Comparison of ENCODE assay signal across 12 cellular contexts in genomic region chr4:41178372-41179085, GRCh38. TPM values are rescaled to one million over a fixed set of nuclear protein-coding genes. Genes with fewer than 3 reads are reported as not detected.
A peak's percentile ranks its signal among the peaks of the same experiment; 100 is the strongest.
DNase-seq lines count a peak whose midpoint lies in the region; ATAC-seq, FAIRE-seq and TF ChIP-seq lines count a peak whose summit lies in the region.
"Had no signal": no experiment of that assay in that cellular context is flagged by ENCODE, and none has a peak within 500 bp of the region (broad histone marks: within the 10 kb centered on the region; RNA-seq: fewer than 3 reads in every experiment).

No MANE protein-coding gene starts in this region.

- H3K4me1 ChIP-seq in Caco-2 (peaks cover 65% of the 10 kb centered on the region), SK-N-SH (ENCODE audit: control insufficient read depth in 1 of 2, insufficient read depth in 2 of 2, low read depth in 1 of 2, low read length in 1 of 2) (peaks cover 19 to 21% of the 10 kb centered on the region in 2 experiments), pancreas (peaks cover 23 to 30% (median 23%) of the 10 kb centered on the region in 3 donors)

- H3K27ac Mint-ChIP-seq in Caco-2 (ENCODE audit: unreplicated experiment), result peak overlapping the region; percentile 59
- H3K27ac Mint-ChIP-seq in effector memory CD8-positive, alpha-beta T cell, result no peak overlapping the region
- H3K27ac Mint-ChIP-seq: CD4-positive, alpha-beta memory T cell had no signal

- no peaks in the 10 kb centered on the region for H3K27me3 Mint-ChIP-seq in Caco-2 (ENCODE audit: insufficient read depth, unreplicated experiment)
- peaks cover 0 to 7% of the 10 kb centered on the region in 2 donors for H3K27me3 Mint-ChIP-seq in effector memory CD8-positive, alpha-beta T cell

- CTCF ChIA-PET in Caco-2 (lab: Charles Lee), result no interaction called here
- CTCF ChIA-PET in SK-N-SH (lab: Yijun Ruan, JAX), result no interaction called here

- peak overlapping the region; percentile 45; the same call in 1 of the 2 replicates for H3K4me2 ChIP-seq in SK-N-SH

- H3K9me3 ChIP-seq in Caco-2, result no peaks in the 10 kb centered on the region; the same call in 1 of the 2 replicates
- no peaks in the 10 kb centered on the region for H3K9me3 ChIP-seq in SK-N-SH
- H3K9me3 ChIP-seq in pancreas, result no peaks in the 10 kb centered on the region

- 75% methylated on average over 4 of the region's 4 CpGs for WGBS in SK-N-SH (ENCODE audit: low lambda C conversion rate)
- 35 to 36% methylated on average over 4 of the region's 4 CpGs for WGBS in pancreas, 2 donors

- intact Hi-C loops in Caco-2 (cut with micrococcal nuclease; ENCODE audit: unreplicated experiment) (no loop called here), pancreas (cut with DNase I) (no loop called here)

- H3K79me2 ChIP-seq in SK-N-SH (ENCODE audit: insufficient read depth), result peaks cover 92% of the 10 kb centered on the region

- peaks cover 24% of the 10 kb centered on the region for H3K36me3 Mint-ChIP-seq in Caco-2 (ENCODE audit: insufficient read depth, unreplicated experiment)
- H3K36me3 Mint-ChIP-seq in effector memory CD8-positive, alpha-beta T cell (ENCODE audit: insufficient read depth), result no peaks in the 10 kb centered on the region
- H3K36me3 Mint-ChIP-seq: CD4-positive, alpha-beta memory T cell had no signal

- H3K4me3 Mint-ChIP-seq in Caco-2 (ENCODE audit: unreplicated experiment), result no peak overlapping the region
- H3K4me3 Mint-ChIP-seq in effector memory CD8-positive, alpha-beta T cell, result no peak overlapping the region
- H3K4me3 Mint-ChIP-seq: CD4-positive, alpha-beta memory T cell had no signal

- H4K20me1 ChIP-seq in SK-N-SH (ENCODE audit: insufficient read depth), result no peaks in the 10 kb centered on the region

- TF ChIP-seq CTCF in Caco-2 (IDR thresholded peaks at IDR 0.05; ENCODE audit: insufficient read depth in 1 of 2, low read depth in 1 of 2, low read length in 1 of 2, severe bottlenecking in 1 of 2, unreplicated experiment in 1 of 2), result no peak
- TF ChIP-seq CTCF in SK-N-SH (IDR thresholded peaks at IDR 0.05), result no peak
- no peak for TF ChIP-seq CTCF in fibroblast of the aortic adventitia (IDR thresholded peaks at IDR 0.05; ENCODE audit: insufficient read depth, low read length)
- TF ChIP-seq CTCF in pancreas (IDR thresholded peaks at IDR 0.05), result no peak

- ATAC-seq in pancreas (peak in 3 of 4 donors; percentile 49 to 78 (median 63)), GM21526 (IDR thresholded peaks at IDR 0.05; ENCODE audit: low FRiP score, unreplicated experiment) (no peak), HG03565 (IDR thresholded peaks at IDR 0.05; ENCODE audit: unreplicated experiment) (no peak)
- ATAC-seq in effector memory CD8-positive, alpha-beta T cell (replicated peaks), result no peak
- ATAC-seq: stimulated activated naive CD8-positive, alpha-beta T cell treated with anti-CD3 and anti-CD28 coated beads, Interleukin-15, Interleukin-2, amounts not matched to agents 100 U/mL and 50 U/mL, for 24 hours had no signal

- POLR2A ChIA-PET in Caco-2 (lab: Charles Lee), result no interaction called here
- POLR2A ChIA-PET in SK-N-SH (lab: Yijun Ruan, JAX), result no interaction called here

- no peak for DNase-seq in Caco-2
- DNase-seq in SK-N-SH, result no peak
- DNase-seq in fibroblast of the aortic adventitia (ENCODE audit: low read depth), result peak; percentile 98
- no peak for DNase-seq in pancreas
- DNase-seq in effector memory CD8-positive, alpha-beta T cell, result no peak
- no peak for DNase-seq in middle frontal gyrus (ENCODE audit: extremely low spot score, low spot score)
- DNase-seq: CD4-positive, alpha-beta memory T cell; NCI-H2029; stimulated activated naive CD8-positive, alpha-beta T cell treated with anti-CD3 and anti-CD28 coated beads, Interleukin-15, Interleukin-2, amounts not matched to agents 100 U/mL and 50 U/mL, for 24 hours had no signal

- BruUV-seq in Caco-2 (replicated peaks; lab: Mats Ljungman, UMichigan), result no TSS peak

- no peak for TF ChIP-seq RAD21 in SK-N-SH (IDR thresholded peaks at IDR 0.05; ENCODE audit: low read length)

- H3K27ac ChIP-seq in SK-N-SH (ENCODE audit: low read depth in 2 of 2, low read length in 1 of 2) (peak overlapping the region; percentile 87 to 90), pancreas (no peak overlapping the region)

- H3K9me3 Mint-ChIP-seq in Caco-2 (ENCODE audit: unreplicated experiment), result no peaks in the 10 kb centered on the region
- no peaks in the 10 kb centered on the region for H3K9me3 Mint-ChIP-seq in effector memory CD8-positive, alpha-beta T cell

- FAIRE-seq in pancreas (lab: Jason Lieb, UNC), result no peak
- FAIRE-seq: colon had no signal

- H3K4me1 Mint-ChIP-seq in Caco-2 (ENCODE audit: low read depth, unreplicated experiment), result peaks cover 30% of the 10 kb centered on the region
- no peaks in the 10 kb centered on the region for H3K4me1 Mint-ChIP-seq in effector memory CD8-positive, alpha-beta T cell (ENCODE audit: low read depth in 2 of 2)
- H3K4me1 Mint-ChIP-seq: CD4-positive, alpha-beta memory T cell had no signal

- H3K9ac ChIP-seq in SK-N-SH, result peak overlapping the region; percentile 59; the same call in 1 of the 2 replicates

- peak in 1 of 2 experiments; percentile 84; a peak in 2 of 4 replicates for TF ChIP-seq EP300 in SK-N-SH (IDR thresholded peaks at IDR 0.05; ENCODE audit: borderline replicate concordance in 1 of 2, low read depth in 1 of 2, low read length in 1 of 2)

- H3K4me3 ChIP-seq in Caco-2 (ENCODE audit: low read depth, low read length) (no peak overlapping the region), SK-N-SH (ENCODE audit: low read depth in 2 of 2, low read length in 1 of 2) (no peak overlapping the region), fibroblast of the aortic adventitia (ENCODE audit: low read depth, low read length) (no peak overlapping the region), pancreas (no peak overlapping the region)

- H2AFZ ChIP-seq in SK-N-SH (ENCODE audit: low read depth), result no peak overlapping the region

- no peaks in the 10 kb centered on the region for H3K9me2 ChIP-seq in SK-N-SH

- peaks cover 50% of the 10 kb centered on the region for H3F3A ChIP-seq in SK-N-SH (replicated peaks; ENCODE audit: insufficient read depth)

- H3K27me3 ChIP-seq in Caco-2 (replicated peaks; ENCODE audit: control insufficient read depth, insufficient read depth, low read length) (no peaks in the 10 kb centered on the region), SK-N-SH (ENCODE audit: insufficient read depth) (no peaks in the 10 kb centered on the region), pancreas (no peaks in the 10 kb centered on the region)

- H3K36me3 ChIP-seq in Caco-2 (ENCODE audit: control insufficient read depth, insufficient read depth, low read length), result no peaks in the 10 kb centered on the region
- H3K36me3 ChIP-seq in SK-N-SH (replicated peaks in 1 of 2; ENCODE audit: control insufficient read depth in 1 of 2, insufficient read depth in 2 of 2, low read length in 1 of 2), result no peaks in the 10 kb centered on the region
- H3K36me3 ChIP-seq in pancreas, result no peaks in the 10 kb centered on the region

TF ChIP-seq in SK-N-SH, 30 proteins besides CTCF, POLR2A, EP300 and RAD21:
- TF ChIP-seq FOSL2 (IDR thresholded peaks at IDR 0.05; ENCODE audit: borderline replicate concordance, low read depth) (peak; percentile 78), POLR2AphosphoS5 (IDR thresholded peaks at IDR 0.05; ENCODE audit: low read depth, low read length) (peak; percentile 58; the same call in 1 of the 2 replicates), PBX3 (IDR thresholded peaks at IDR 0.05) (peak; percentile 68), SIN3A (IDR thresholded peaks at IDR 0.05; ENCODE audit: borderline replicate concordance, low read depth, low read length) (no peak), FOXJ3 (CRISPR knock-in tag; IDR thresholded peaks at IDR 0.05) (no peak), NRF1 (IDR thresholded peaks at IDR 0.05; ENCODE audit: low read depth, low read length) (no peak), ZBTB33 (IDR thresholded peaks at IDR 0.05; ENCODE audit: borderline replicate concordance, low read depth) (0 out of 2 replicates have a peak, but pooled peaks have one; percentile 37), NFIC (IDR thresholded peaks at IDR 0.05; ENCODE audit: borderline replicate concordance) (peak; percentile 89), GABPA (IDR thresholded peaks at IDR 0.05; ENCODE audit: low read depth) (no peak), JUND (IDR thresholded peaks at IDR 0.05) (peak; percentile 85), TCF12 (IDR thresholded peaks at IDR 0.05) (peak; percentile 94), TEAD4 (IDR thresholded peaks at IDR 0.05; ENCODE audit: borderline replicate concordance, insufficient read depth) (peak; percentile 72), RXRA (IDR thresholded peaks at IDR 0.05; ENCODE audit: borderline replicate concordance, low read depth) (peak; percentile 87)

RNA-seq across cellular contexts. Expression of gene APBB2, which starts 35.8 kb away (rescaled TPM):
- total RNA-seq in Caco-2 (2022), result 80.7 and 88.6 TPM in 2 replicates
- 49.8 and 56.6 TPM in 2 replicates for polyA plus RNA-seq in SK-N-SH (2012; rRNA removed)
- polyA plus RNA-seq in SK-N-SH (2012; cell fraction: cytosol; rRNA removed), result 42.3 and 54.5 TPM in 2 replicates
- 71.4 and 112 TPM in 2 replicates for polyA plus RNA-seq in SK-N-SH (2012; cell fraction: nucleus; rRNA removed)
- total RNA-seq in fibroblast of the aortic adventitia (ENCODE audit: low replicate concordance), result 41.5 and 75.8 TPM in 2 replicates
- 10 to 100 TPM; 11.0 to 21.6 (median 12.6) TPM for total RNA-seq in pancreas
- polyA plus RNA-seq in pancreas, result 10 to 100 TPM in 1 of 2 donors, 1 to 10 TPM in 1; 9.1 to 10.8 TPM
- polyA plus RNA-seq: CD4-positive, alpha-beta memory T cell had no signal

Comparison
In these comparisons a context has a peak if more than half of its experiments do, and no peak if none do; other contexts are left out.
1. H3K27ac ChIP-seq: peak in SK-N-SH (2 of 2); none in pancreas (0 of 4).
2. ATAC-seq: peak in pancreas (3 of 4); none in effector memory CD8-positive, alpha-beta T cell (single experiment), GM21526 (single experiment) and HG03565 (single experiment).